ENCODE assay signal across 8 cellular contexts in genomic region chr1:9910080-9910424, GRCh38. TPM values are rescaled to one million over a fixed set of nuclear protein-coding genes. Genes with fewer than 3 reads are reported as not detected.
DNase-seq lines count a peak whose midpoint lies in the region; ATAC-seq and TF ChIP-seq lines count a peak whose summit lies in the region.

A gene with protein sequence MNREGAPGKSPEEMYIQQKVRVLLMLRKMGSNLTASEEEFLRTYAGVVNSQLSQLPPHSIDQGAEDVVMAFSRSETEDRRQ (minus strand): TSS chr1:9910269. CDS start chr1:9872064, 38,205 bp downstream.

- peak; percentile 72 for ATAC-seq in GM21529 (IDR thresholded peaks at IDR 0.05; ENCODE audit: unreplicated experiment)
- ATAC-seq in left lung, result no peak

- CTCF ChIA-PET in HEK293T (lab: Yijun Ruan, JAX), result no interaction called here

- no peak for TF ChIP-seq CTCF in GM06990 (IDR thresholded peaks at IDR 0.05; ENCODE audit: insufficient read depth, low read length, poor library complexity, severe bottlenecking)
- no peak for TF ChIP-seq CTCF in KMS-11 (conservative IDR thresholded peaks at IDR 0.05; ENCODE audit: low read depth, low read length)
- no peak for TF ChIP-seq CTCF in brain microvascular endothelial cell (IDR thresholded peaks at IDR 0.05; ENCODE audit: low read depth, low read length, missing control alignments)
- TF ChIP-seq CTCF in left lung (IDR thresholded peaks at IDR 0.05), result no peak

- POLR2A ChIA-PET in HEK293T (lab: Yijun Ruan, JAX), result interaction anchor here (1.2 to 1.8 kb wide), 4 partner anchors 12 to 33 kb away, joined by 4 to 12 read pairs (median 6); partner anchors contain the start of genes LZIC and NMNAT1

- no peaks in the 10 kb centered on the region for H3K27me3 ChIP-seq in GM06990 (replicated peaks; ENCODE audit: control insufficient read depth, insufficient read depth, low read length)
- no peaks in the 10 kb centered on the region for H3K27me3 ChIP-seq in KMS-11 (ENCODE audit: insufficient read depth, low read depth)
- no peaks in the 10 kb centered on the region for H3K27me3 ChIP-seq in brain microvascular endothelial cell (replicated peaks)
- H3K27me3 ChIP-seq in left lung, result no peaks in the 10 kb centered on the region

- H3K27ac ChIP-seq in KMS-11, result peak within 1 kb of the TSS; percentile 64
- peak within 1 kb of the TSS; percentile 73 for H3K27ac ChIP-seq in brain microvascular endothelial cell
- H3K27ac ChIP-seq in left lung, result peak within 1 kb of the TSS; percentile 93 to 94
- H3K27ac ChIP-seq in temporal lobe (ENCODE audit: low read depth, low read length), result peak within 1 kb of the TSS; percentile 97

- H3K4me1 ChIP-seq in KMS-11 (ENCODE audit: low read depth, poor library complexity, severe bottlenecking) (peaks cover 22% of the 10 kb centered on the region), left lung (peaks cover 13 to 31% of the 10 kb centered on the region in 2 donors)

- peak within 1 kb of the TSS; percentile 79 for H3K4me3 ChIP-seq in GM06990 (replicated peaks; ENCODE audit: low read depth, low read length)
- peak within 1 kb of the TSS; percentile 92 for H3K4me3 ChIP-seq in KMS-11 (IDR thresholded peaks at IDR 0.05; ENCODE audit: insufficient read depth, low read depth, low read length)
- H3K4me3 ChIP-seq in brain microvascular endothelial cell (ENCODE audit: low read depth, low read length), result peak within 1 kb of the TSS; percentile 77
- peak within 1 kb of the TSS; percentile 72 to 73 for H3K4me3 ChIP-seq in left lung

- DNase-seq in GM06990 (ENCODE audit: extremely low read depth, insufficient read length) (no peak), brain microvascular endothelial cell (no peak), left lung (peak in 1 of 2 donors; percentile 99), SHP77 (lab: John Stamatoyannopoulos, UW) (no peak), HEK293T (ENCODE audit: extremely low spot score) (no peak)

- no peaks in the 10 kb centered on the region for H3K9me3 ChIP-seq in left lung

- peak within 1 kb of the TSS; percentile 86 for H3K4me2 ChIP-seq in KMS-11

- no peaks in the 10 kb centered on the region for H3K79me2 ChIP-seq in KMS-11 (ENCODE audit: insufficient read depth, low read depth)

- H3K36me3 ChIP-seq in GM06990 (ENCODE audit: control insufficient read depth, insufficient read depth, low read length) (no peaks in the 10 kb centered on the region), KMS-11 (ENCODE audit: insufficient read depth) (no peaks in the 10 kb centered on the region), brain microvascular endothelial cell (replicated peaks) (no peaks in the 10 kb centered on the region), left lung (no peaks in the 10 kb centered on the region)

- no peaks in the 10 kb centered on the region for H4K20me1 ChIP-seq in KMS-11 (ENCODE audit: insufficient read depth)

- intact Hi-C loops in left lung (cut with DNase I), result no loop called here

- in situ Hi-C loops in brain microvascular endothelial cell (cut with HindIII; ENCODE audit: low pct_ligation_motif_present, low sequenced_read_pairs), result no loop called here

- peak within 1 kb of the TSS; percentile 48; the same call in 1 of the 2 replicates for H3K9ac ChIP-seq in KMS-11

- peak within 1 kb of the TSS; percentile 86 for H2AFZ ChIP-seq in KMS-11 (ENCODE audit: low read depth)

TF ChIP-seq in HEK293T, 16 proteins besides CTCF, POLR2A, EP300 and RAD21:
- TF ChIP-seq NFRKB (IDR thresholded peaks at IDR 0.05) (no peak), FOXK2 (IDR thresholded peaks at IDR 0.05) (no peak), BHLHE40 (IDR thresholded peaks at IDR 0.05; ENCODE audit: borderline replicate concordance) (no peak), ARNT (IDR thresholded peaks at IDR 0.05) (no peak), SP1 (IDR thresholded peaks at IDR 0.05) (no peak), FOXM1 (IDR thresholded peaks at IDR 0.05; ENCODE audit: borderline replicate concordance) (no peak), L3MBTL2 (conservative IDR thresholded peaks at IDR 0.05) (no peak), LEF1 (IDR thresholded peaks at IDR 0.05; ENCODE audit: borderline replicate concordance) (no peak), ZNF384 (IDR thresholded peaks at IDR 0.05) (no peak), ELF4 (IDR thresholded peaks at IDR 0.05) (no peak), FOXA1 (IDR thresholded peaks at IDR 0.05) (no peak), HDGF (IDR thresholded peaks at IDR 0.05; ENCODE audit: borderline replicate concordance) (no peak), CTBP1 (IDR thresholded peaks at IDR 0.05; ENCODE audit: borderline replicate concordance) (no peak), SUZ12 (IDR thresholded peaks at IDR 0.05) (no peak), TARDBP (IDR thresholded peaks at IDR 0.05) (no peak)
- TF ChIP-seq, protein P1, sequence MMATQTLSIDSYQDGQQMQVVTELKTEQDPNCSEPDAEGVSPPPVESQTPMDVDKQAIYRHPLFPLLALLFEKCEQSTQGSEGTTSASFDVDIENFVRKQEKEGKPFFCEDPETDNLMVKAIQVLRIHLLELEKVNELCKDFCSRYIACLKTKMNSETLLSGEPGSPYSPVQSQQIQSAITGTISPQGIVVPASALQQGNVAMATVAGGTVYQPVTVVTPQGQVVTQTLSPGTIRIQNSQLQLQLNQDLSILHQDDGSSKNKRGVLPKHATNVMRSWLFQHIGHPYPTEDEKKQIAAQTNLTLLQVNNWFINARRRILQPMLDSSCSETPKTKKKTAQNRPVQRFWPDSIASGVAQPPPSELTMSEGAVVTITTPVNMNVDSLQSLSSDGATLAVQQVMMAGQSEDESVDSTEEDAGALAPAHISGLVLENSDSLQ (IDR thresholded peaks at IDR 0.05), result no peak
TF ChIP-seq in HEK293T: peak in this region for 0.

RNA-seq across cellular contexts. Expression of the gene that starts here (rescaled TPM):
- total RNA-seq in left lung (10 to 100 TPM; 30.2 to 40.9 TPM), temporal lobe (40.3 TPM)
